In the genomic region with DNA sequence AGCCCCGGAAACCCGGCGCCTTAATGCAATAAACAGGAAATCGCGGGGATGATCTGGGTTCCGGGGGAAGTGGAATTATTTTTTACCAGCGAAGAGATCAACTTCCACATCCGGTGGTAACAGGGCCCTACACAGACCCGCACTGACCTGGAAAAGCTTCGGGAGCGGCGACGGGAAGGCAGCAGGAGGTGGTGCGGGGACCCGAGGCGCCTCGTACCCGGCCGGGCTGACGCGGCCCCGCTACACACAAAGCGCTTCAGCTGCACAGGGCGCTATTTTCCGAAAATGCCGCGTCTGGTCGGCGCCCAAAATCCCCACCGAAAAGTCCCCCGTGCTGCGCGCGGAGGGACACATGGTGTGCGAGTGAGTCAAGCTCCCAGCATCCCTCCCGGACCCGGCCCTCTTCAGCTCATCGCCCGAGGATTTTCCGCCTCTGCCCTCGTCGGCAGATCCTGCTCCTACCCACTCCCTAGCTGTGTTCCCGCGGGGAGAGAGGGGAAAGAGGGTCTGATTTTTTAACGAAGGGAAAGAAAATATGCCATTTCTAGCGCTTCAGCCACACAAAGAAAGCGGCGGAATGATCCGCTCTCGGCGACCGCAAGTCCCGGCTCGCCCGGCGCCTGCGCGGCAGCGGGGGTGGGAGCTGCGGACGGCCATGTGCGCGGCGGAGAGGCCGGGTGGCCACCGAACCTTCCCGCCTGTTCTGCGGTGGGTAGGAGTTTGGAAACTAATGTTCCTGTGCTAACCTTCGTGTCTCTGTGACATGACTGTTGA, we compare ENCODE assay signal across 8 cellular contexts. TPM values are rescaled to one million over a fixed set of nuclear protein-coding genes. Genes with fewer than 3 reads are reported as not detected.
DNase-seq lines count a peak whose midpoint lies in the region; ATAC-seq lines count a peak whose summit lies in the region.

A gene (minus strand): TSS at position 361 of the 774 bp plus-strand sequence. CDS start 45,400 bp downstream, outside the sequence.

- H2AK5ac ChIP-seq in mesenchymal stem cell (ENCODE audit: low read length, severe bottlenecking) = peak within 1 kb of the TSS; percentile 80

- H2AFZ ChIP-seq in mesenchymal stem cell (ENCODE audit: low read depth, low read length) = peak within 1 kb of the TSS; percentile 88

- peak within 1 kb of the TSS; percentile 98 for H3K9ac ChIP-seq in mesenchymal stem cell (ENCODE audit: low read length)

- under 1% methylated on average over 55 of the region's 69 CpGs for WGBS in mesenchymal stem cell

- H3K4me1 Mint-ChIP-seq in effector memory CD8-positive, alpha-beta T cell (ENCODE audit: low read depth in 2 of 2) = peaks cover 41 to 49% of the 10 kb centered on the region in 2 donors

- DNase-seq in CD1c-positive myeloid dendritic cell (ENCODE audit: extremely low spot score) (peak; percentile 92), HT-29 (ENCODE audit: low spot score) (peak; percentile 95), NOMO-1 treated with DMSO at 0.1 percent for 48 hours (lab: John Stamatoyannopoulos, UW; ENCODE audit: unreplicated experiment) (peak; percentile 85), mesenchymal stem cell (peak; percentile 97)
- peak; percentile 77 to 84 (median 84) for DNase-seq in activated CD8-positive, alpha-beta memory T cell treated with anti-CD3 and anti-CD28 coated beads for 48 hours (ENCODE audit: low read depth in 2 of 3, low spot score in 2 of 3)
- peak; percentile 80 to 85 (median 83) for DNase-seq in effector memory CD8-positive, alpha-beta T cell
- DNase-seq in stimulated activated CD8-positive, alpha-beta memory T cell treated with anti-CD3 and anti-CD28 coated beads, Interleukin-12 subunit alpha, Interleukin-12 subunit beta, amount 100 ng/mL, for 24 hours (ENCODE audit: extremely low read depth) = peak; percentile 70

- H2BK120ac ChIP-seq in mesenchymal stem cell (ENCODE audit: low read depth, low read length) = peak within 1 kb of the TSS; percentile 97

- H3K4me2 ChIP-seq in mesenchymal stem cell (ENCODE audit: low read length, poor library complexity, severe bottlenecking) = peak within 1 kb of the TSS; percentile 69

- peak within 1 kb of the TSS; percentile 100 for H4K8ac ChIP-seq in mesenchymal stem cell (ENCODE audit: low read length)

- H3K79me1 ChIP-seq in mesenchymal stem cell (replicated peaks; ENCODE audit: low read length, poor library complexity, severe bottlenecking) = peaks cover 4% of the 10 kb centered on the region

- H3K27me3 ChIP-seq in mesenchymal stem cell (ENCODE audit: control insufficient read depth in 1 of 2, insufficient read depth in 1 of 2, low read length in 2 of 2) = no peaks in the 10 kb centered on the region

- H3K36me3 Mint-ChIP-seq in effector memory CD8-positive, alpha-beta T cell (ENCODE audit: insufficient read depth) = peaks cover 64% of the 10 kb centered on the region

- peak within 1 kb of the TSS; percentile 100 for H2BK15ac ChIP-seq in mesenchymal stem cell (ENCODE audit: low read depth, poor library complexity, severe bottlenecking)

- peaks cover 5 to 26% of the 10 kb centered on the region in 2 experiments for H3K36me3 ChIP-seq in mesenchymal stem cell (ENCODE audit: control insufficient read depth in 1 of 2, insufficient read depth in 2 of 2, low read depth in 1 of 2, low read length in 2 of 2)

- H3K23ac ChIP-seq in mesenchymal stem cell (ENCODE audit: low read length in 2 of 2) = peak within 1 kb of the TSS; percentile 93 to 96

- no peaks in the 10 kb centered on the region for H3K27me3 Mint-ChIP-seq in effector memory CD8-positive, alpha-beta T cell

- H2BK12ac ChIP-seq in mesenchymal stem cell (ENCODE audit: low read length in 2 of 2) = peak within 1 kb of the TSS in 1 of 2 experiments; percentile 67

- H2BK5ac ChIP-seq in mesenchymal stem cell (ENCODE audit: low read depth, low read length, poor library complexity, severe bottlenecking) = peak within 1 kb of the TSS; percentile 99

- peak within 1 kb of the TSS; percentile 91 to 95 for H3K4me3 Mint-ChIP-seq in effector memory CD8-positive, alpha-beta T cell

- H3K9me3 Mint-ChIP-seq in effector memory CD8-positive, alpha-beta T cell = no peaks in the 10 kb centered on the region

- no peaks in the 10 kb centered on the region for H3K9me3 ChIP-seq in mesenchymal stem cell (ENCODE audit: control insufficient read depth, low read length)

- H3K18ac ChIP-seq in mesenchymal stem cell (ENCODE audit: low read depth in 1 of 2, low read length in 2 of 2) = peak within 1 kb of the TSS; percentile 100

- H3K4me1 ChIP-seq in mesenchymal stem cell (ENCODE audit: control insufficient read depth, insufficient read depth, low read depth, low read length) = peaks cover 6% of the 10 kb centered on the region

- H3K14ac ChIP-seq in mesenchymal stem cell (ENCODE audit: low read length in 2 of 2) = peak within 1 kb of the TSS; percentile 96 to 99

- H4K91ac ChIP-seq in mesenchymal stem cell (ENCODE audit: low read length) = peak within 1 kb of the TSS; percentile 100

- H3K4me3 ChIP-seq in mesenchymal stem cell (ENCODE audit: insufficient read depth in 1 of 2, low read depth in 1 of 2, low read length in 2 of 2) = peak within 1 kb of the TSS; percentile 82 to 99

- peak within 1 kb of the TSS; percentile 99 for H3K27ac Mint-ChIP-seq in effector memory CD8-positive, alpha-beta T cell

- H3K4ac ChIP-seq in mesenchymal stem cell (ENCODE audit: low read depth in 1 of 2, low read length in 2 of 2) = peak within 1 kb of the TSS; percentile 100

- H3K27ac ChIP-seq in mesenchymal stem cell (ENCODE audit: low read length, poor library complexity, severe bottlenecking) = peak within 1 kb of the TSS; percentile 100

- peak; percentile 40 for ATAC-seq in GM19463 (IDR thresholded peaks at IDR 0.05; ENCODE audit: unreplicated experiment)
- peak; percentile 53 for ATAC-seq in effector memory CD8-positive, alpha-beta T cell (replicated peaks)

RNA-seq across cellular contexts. Expression of the gene that starts here (rescaled TPM):
- total RNA-seq in HT-29 (2014; rRNA removed; shearing (Covaris generic)) = 35.3 and 38.3 TPM in 2 replicates
- polyA plus RNA-seq in mesenchymal stem cell (2013, experiment 1 of 2) = 13.3 TPM
- polyA plus RNA-seq in mesenchymal stem cell (2013, experiment 2 of 2) = 13.4 TPM

Comparison
In these comparisons a context has a peak if more than half of its experiments do, and no peak if none do; other contexts are left out.
1. Peak in every context shown above with its lines: DNase-seq, ATAC-seq, H3K4me3 ChIP-seq and H3K27ac ChIP-seq.